8 cellular contexts compared by ENCODE assay signal in genomic region chr4:15681372-15682339, GRCh38. TPM values are rescaled to one million over a fixed set of nuclear protein-coding genes. Genes with fewer than 3 reads are reported as not detected.
DNase-seq lines count a peak whose midpoint lies in the region; ATAC-seq and TF ChIP-seq lines count a peak whose summit lies in the region.

TSS of gene FAM200B (plus strand) at chr4:15681827. CDS start at chr4:15686978, 5,151 bp downstream.

- TF ChIP-seq CTCF in epithelial cell of esophagus (IDR thresholded peaks at IDR 0.05; ENCODE audit: insufficient read depth, low read depth, low read length, missing control alignments), result no peak

- H3K4me3 ChIP-seq in epithelial cell of esophagus (ENCODE audit: low read length) (peak within 1 kb of the TSS; percentile 98), mononuclear cell (ENCODE audit: low read length) (peak within 1 kb of the TSS; percentile 86)

- H3K27ac Mint-ChIP-seq in IgD-negative memory B cell, result peak within 1 kb of the TSS; percentile 95 to 99 (median 98)

- DNase-seq in DMS 273 treated with DMSO at 0.1 percent for 48 hours (lab: John Stamatoyannopoulos, UW) (peak; percentile 85), OCI-M2 (lab: John Stamatoyannopoulos, UW; ENCODE audit: unreplicated experiment) (peak; percentile 73), activated T-cell treated with anti-CD3 and anti-CD28 coated beads for 4 hours (peak; percentile 99), epithelial cell of esophagus (ENCODE audit: low read depth) (peak; percentile 99)
- DNase-seq in stimulated activated CD8-positive, alpha-beta memory T cell treated with anti-CD3 and anti-CD28 coated beads, Interleukin-4, amount 100 ng/mL, for 1 hour (ENCODE audit: low read depth in 2 of 2, low spot score in 1 of 2), result peak; percentile 93 to 97

- ATAC-seq in GM21529 (IDR thresholded peaks at IDR 0.05; ENCODE audit: unreplicated experiment), result peak; percentile 91

- H3K9me3 ChIP-seq in mononuclear cell (ENCODE audit: low read depth, low read length), result no peaks in the 10 kb centered on the region

- H3K27me3 Mint-ChIP-seq in IgD-negative memory B cell, result no peaks in the 10 kb centered on the region

- H3K4me1 ChIP-seq in mononuclear cell (ENCODE audit: insufficient read depth, low read length), result peaks cover 39% of the 10 kb centered on the region

- no peaks in the 10 kb centered on the region for H3K9me3 Mint-ChIP-seq in IgD-negative memory B cell

- H3K36me3 Mint-ChIP-seq in IgD-negative memory B cell, result peaks cover 5% of the 10 kb centered on the region

- no peaks in the 10 kb centered on the region for H3K27me3 ChIP-seq in mononuclear cell (ENCODE audit: insufficient read depth, low read length)

- H3K4me1 Mint-ChIP-seq in IgD-negative memory B cell, result peaks cover 9 to 19% (median 16%) of the 10 kb centered on the region in 3 donors

- H3K4me3 Mint-ChIP-seq in IgD-negative memory B cell, result peak within 1 kb of the TSS; percentile 97 to 100 (median 98)

RNA-seq across cellular contexts. Expression of gene FAM200B, which starts in this region (rescaled TPM):
- polyA plus RNA-seq in IgD-negative memory B cell, result 39.5 TPM
- total RNA-seq in mononuclear cell, result 30.1 TPM

Comparison
In these comparisons a context has a peak if more than half of its experiments do, and no peak if none do; other contexts are left out.
1. Peak in every context shown above with its lines: DNase-seq, ATAC-seq and H3K4me3 ChIP-seq.